ENCODE assay signal across 1 cellular context in genomic region chr1:155070721-155071556, GRCh38.
TF ChIP-seq lines count a peak whose summit lies in the region.

No MANE protein-coding gene starts in this region.

TF ChIP-seq in liver, 16 proteins besides CTCF, POLR2A, EP300 and RAD21 (continued from another document):
- TF ChIP-seq, protein P1, sequence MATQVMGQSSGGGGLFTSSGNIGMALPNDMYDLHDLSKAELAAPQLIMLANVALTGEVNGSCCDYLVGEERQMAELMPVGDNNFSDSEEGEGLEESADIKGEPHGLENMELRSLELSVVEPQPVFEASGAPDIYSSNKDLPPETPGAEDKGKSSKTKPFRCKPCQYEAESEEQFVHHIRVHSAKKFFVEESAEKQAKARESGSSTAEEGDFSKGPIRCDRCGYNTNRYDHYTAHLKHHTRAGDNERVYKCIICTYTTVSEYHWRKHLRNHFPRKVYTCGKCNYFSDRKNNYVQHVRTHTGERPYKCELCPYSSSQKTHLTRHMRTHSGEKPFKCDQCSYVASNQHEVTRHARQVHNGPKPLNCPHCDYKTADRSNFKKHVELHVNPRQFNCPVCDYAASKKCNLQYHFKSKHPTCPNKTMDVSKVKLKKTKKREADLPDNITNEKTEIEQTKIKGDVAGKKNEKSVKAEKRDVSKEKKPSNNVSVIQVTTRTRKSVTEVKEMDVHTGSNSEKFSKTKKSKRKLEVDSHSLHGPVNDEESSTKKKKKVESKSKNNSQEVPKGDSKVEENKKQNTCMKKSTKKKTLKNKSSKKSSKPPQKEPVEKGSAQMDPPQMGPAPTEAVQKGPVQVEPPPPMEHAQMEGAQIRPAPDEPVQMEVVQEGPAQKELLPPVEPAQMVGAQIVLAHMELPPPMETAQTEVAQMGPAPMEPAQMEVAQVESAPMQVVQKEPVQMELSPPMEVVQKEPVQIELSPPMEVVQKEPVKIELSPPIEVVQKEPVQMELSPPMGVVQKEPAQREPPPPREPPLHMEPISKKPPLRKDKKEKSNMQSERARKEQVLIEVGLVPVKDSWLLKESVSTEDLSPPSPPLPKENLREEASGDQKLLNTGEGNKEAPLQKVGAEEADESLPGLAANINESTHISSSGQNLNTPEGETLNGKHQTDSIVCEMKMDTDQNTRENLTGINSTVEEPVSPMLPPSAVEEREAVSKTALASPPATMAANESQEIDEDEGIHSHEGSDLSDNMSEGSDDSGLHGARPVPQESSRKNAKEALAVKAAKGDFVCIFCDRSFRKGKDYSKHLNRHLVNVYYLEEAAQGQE (IDR thresholded peaks at IDR 0.05) = no peak
